Comparison of ENCODE assay signal across 26 cellular contexts in the genomic region with DNA sequence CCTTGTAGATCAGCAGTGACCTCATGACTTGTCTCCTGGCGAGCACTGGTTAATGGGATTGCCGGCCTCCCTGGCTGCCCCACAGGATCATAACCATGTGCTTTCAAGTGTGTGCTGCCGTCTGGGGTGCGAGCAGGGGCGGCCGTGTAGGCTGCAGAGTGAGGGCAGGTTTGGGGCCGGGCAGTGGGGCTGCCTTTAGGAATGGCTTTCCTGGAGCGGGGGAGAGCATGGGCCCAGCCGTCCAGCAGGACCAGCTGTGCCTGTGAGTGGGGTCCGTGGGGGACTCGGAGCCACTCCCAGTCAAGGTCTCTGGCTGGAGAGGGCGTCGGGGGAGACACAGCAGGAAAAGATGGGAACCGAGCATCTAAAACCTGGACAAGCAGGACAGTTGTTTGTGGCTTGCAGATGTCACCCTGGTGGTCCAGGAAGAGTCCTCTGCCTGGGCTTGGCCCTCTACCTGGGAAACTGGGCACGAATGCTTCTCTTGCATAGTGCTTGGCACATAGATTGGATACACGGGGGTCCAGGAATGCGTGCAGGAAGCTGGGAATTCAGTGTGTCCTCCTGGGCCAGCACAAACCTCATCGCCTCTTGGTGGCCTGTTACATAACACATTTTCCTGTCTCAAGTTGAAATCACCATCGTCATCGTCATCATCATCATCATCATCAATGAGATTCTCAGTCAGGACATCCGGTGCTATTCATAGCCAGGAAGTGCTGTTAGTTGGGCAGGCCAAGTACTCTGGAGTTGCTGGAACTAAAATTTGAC.
DNase-seq lines count a peak whose midpoint lies in the region; FAIRE-seq and TF ChIP-seq lines count a peak whose summit lies in the region.
"Had no signal": no experiment of that assay in that cellular context is flagged by ENCODE, and none has a peak within 500 bp of the region (broad histone marks: within the 10 kb centered on the region; RNA-seq: fewer than 3 reads in every experiment).

No MANE protein-coding gene starts in this region.

- no peak overlapping the region for H3K4me3 ChIP-seq in BLaER1
- no peak overlapping the region for H3K4me3 ChIP-seq in kidney (ENCODE audit: low read length in 2 of 2)
- no peak overlapping the region for H3K4me3 ChIP-seq in testis
- H3K4me3 ChIP-seq: hepatocyte, transverse colon had no signal

- FAIRE-seq in kidney (lab: Jason Lieb, UNC), result no peak
- FAIRE-seq: GM18507, H54, RCC 7860 had no signal

- intact Hi-C loops in kidney (cut with DNase I) (no loop called here), posterior vena cava (cut with DNase I) (no loop called here), testis (cut with DNase I; ENCODE audit: low total_unique reads) (no loop called here)

- H3K27ac ChIP-seq in BLaER1, result peak overlapping the region; percentile 96
- H3K27ac ChIP-seq in kidney (ENCODE audit: low read depth in 2 of 2, low read length in 2 of 2), result peak overlapping the region in 1 of 2 donors; percentile 0
- no peak overlapping the region for H3K27ac ChIP-seq in testis
- H3K27ac ChIP-seq: epithelial cell of prostate, hepatocyte, transverse colon had no signal

- no peak for TF ChIP-seq POLR2A in testis (IDR thresholded peaks at IDR 0.05)

- H3K36me3 ChIP-seq in BLaER1 (no peaks in the 10 kb centered on the region), kidney (ENCODE audit: control insufficient read depth in 1 of 2, insufficient read depth in 2 of 2, low read length in 2 of 2) (no peaks in the 10 kb centered on the region), testis (ENCODE audit: low read depth, missing control alignments) (no peaks in the 10 kb centered on the region)
- H3K36me3 ChIP-seq: transverse colon had no signal

- H3K36me3 Mint-ChIP-seq in mesothelial cell of epicardium, result no peaks in the 10 kb centered on the region

- peak; percentile 24 for DNase-seq in dermis blood vessel endothelial cell
- peak; percentile 62 for DNase-seq in kidney
- DNase-seq in posterior vena cava (ENCODE audit: low spot score), result peak; percentile 77
- DNase-seq in mesothelial cell of epicardium (ENCODE audit: low spot score in 2 of 2, unreplicated experiment in 2 of 2), result no peak
- no peak for DNase-seq in H4 (ENCODE audit: low spot score)
- no peak for DNase-seq in hippocampal formation (lab: John Stamatoyannopoulos, UW)
- no peak for DNase-seq in testis
- DNase-seq: activated CD4-positive, alpha-beta T cell treated with anti-CD3 and anti-CD28 coated beads for 36 hours; activated effector memory CD4-positive, alpha-beta T cell treated with anti-CD3 and anti-CD28 coated beads, Interleukin-2, amount 50 U/mL, for 16 hours; AML-193; DMS79; effector CD4-positive, alpha-beta T cell; GF-D8; mammary epithelial cell; NCI-H1436 treated with DMSO at 0.1 percent for 48 hours; NCI-H524; stimulated activated CD4-positive, alpha-beta T cell treated with anti-CD3 and anti-CD28 coated beads, Interleukin-4, amount 100 ng/mL, for 4 hours; transverse colon had no signal

- H3K4me1 Mint-ChIP-seq in mesothelial cell of epicardium, result no peaks in the 10 kb centered on the region
- H3K4me1 Mint-ChIP-seq: activated CD4-positive, alpha-beta T cell treated with anti-CD3 and anti-CD28 coated beads for 36 hours had no signal

- H3K9ac ChIP-seq in BLaER1 (peak overlapping the region; percentile 6; the same call in 1 of the 2 replicates), kidney (ENCODE audit: low read length in 2 of 2) (no peak overlapping the region)

- H3K9me3 Mint-ChIP-seq in mesothelial cell of epicardium, result no peaks in the 10 kb centered on the region
- H3K9me3 Mint-ChIP-seq: stimulated activated naive CD8-positive, alpha-beta T cell treated with anti-CD3 and anti-CD28 coated beads, Interleukin-15, Interleukin-2, amounts not matched to agents 100 ng/mL and 50 ng/mL, for 24 hours; T-helper 1 cell treated with Interleukin-12 subunit alpha and Interleukin-12 subunit beta and Interleukin-4 antibody, amounts not matched to agents 30 μg/mL and 1 μg/mL, for 36 hours had no signal

- no peak overlapping the region for H3K4me3 Mint-ChIP-seq in mesothelial cell of epicardium
- H3K4me3 Mint-ChIP-seq: activated CD4-positive, alpha-beta T cell treated with anti-CD3 and anti-CD28 coated beads for 36 hours; stimulated activated naive CD8-positive, alpha-beta T cell treated with anti-CD3 and anti-CD28 coated beads, Interleukin-15, Interleukin-2, amounts not matched to agents 100 ng/mL and 50 ng/mL, for 24 hours; T-helper 1 cell treated with Interleukin-12 subunit alpha and Interleukin-12 subunit beta and Interleukin-4 antibody, amounts not matched to agents 30 μg/mL and 1 μg/mL, for 36 hours had no signal

- no peaks in the 10 kb centered on the region for H4K20me1 ChIP-seq in BLaER1

- H3K27me3 ChIP-seq in BLaER1 (0 out of 2 replicates have a peak, but pooled peaks cover 6% of the 10 kb centered on the region), testis (no peaks in the 10 kb centered on the region)
- H3K27me3 ChIP-seq: hepatocyte, transverse colon had no signal

- H3K9me3 ChIP-seq in BLaER1, result peaks cover 7% of the 10 kb centered on the region; the same call in 1 of the 2 replicates
- no peaks in the 10 kb centered on the region for H3K9me3 ChIP-seq in kidney (ENCODE audit: control insufficient read depth in 1 of 2, low read length in 2 of 2)
- no peaks in the 10 kb centered on the region for H3K9me3 ChIP-seq in testis
- H3K9me3 ChIP-seq: transverse colon had no signal

- H3K4me1 ChIP-seq in BLaER1 (peaks cover 99% of the 10 kb centered on the region), kidney (ENCODE audit: control insufficient read depth in 1 of 2, insufficient read depth in 1 of 2, low read depth in 1 of 2, low read length in 2 of 2) (no peaks in the 10 kb centered on the region), testis (peaks cover 7% of the 10 kb centered on the region)
- H3K4me1 ChIP-seq: transverse colon had no signal

- H3K4me2 ChIP-seq in BLaER1, result peak overlapping the region; percentile 91
- H3K4me2 ChIP-seq: hepatocyte had no signal

- TF ChIP-seq CTCF in kidney (IDR thresholded peaks at IDR 0.05; ENCODE audit: borderline replicate concordance, extremely low read depth, insufficient read depth) (no peak), mesothelial cell of epicardium (IDR thresholded peaks at IDR 0.05; ENCODE audit: unreplicated experiment) (no peak), testis (IDR thresholded peaks at IDR 0.05) (no peak)

- WGBS in testis, 2 donors, result 56 to 61% methylated on average over 9 to 21 of the region's 21 CpGs

- no peak overlapping the region for H3K27ac Mint-ChIP-seq in mesothelial cell of epicardium
- H3K27ac Mint-ChIP-seq: activated CD4-positive, alpha-beta T cell treated with anti-CD3 and anti-CD28 coated beads for 36 hours; stimulated activated naive CD8-positive, alpha-beta T cell treated with anti-CD3 and anti-CD28 coated beads, Interleukin-15, Interleukin-2, amounts not matched to agents 100 ng/mL and 50 ng/mL, for 24 hours; T-helper 1 cell treated with Interleukin-12 subunit alpha and Interleukin-12 subunit beta and Interleukin-4 antibody, amounts not matched to agents 30 μg/mL and 1 μg/mL, for 36 hours had no signal

- peaks cover 12% of the 10 kb centered on the region for H3K27me3 Mint-ChIP-seq in mesothelial cell of epicardium (ENCODE audit: low read depth)

Comparison
In these comparisons a context has a peak if more than half of its experiments do, and no peak if none do; other contexts are left out.
1. DNase-seq: peak in dermis blood vessel endothelial cell (single experiment), kidney (single experiment) and posterior vena cava (single experiment); none in mesothelial cell of epicardium (0 of 2), H4 (single experiment), hippocampal formation (0 of 2) and testis (single experiment).